ENCODE assay signal across 11 cellular contexts in the genomic region with DNA sequence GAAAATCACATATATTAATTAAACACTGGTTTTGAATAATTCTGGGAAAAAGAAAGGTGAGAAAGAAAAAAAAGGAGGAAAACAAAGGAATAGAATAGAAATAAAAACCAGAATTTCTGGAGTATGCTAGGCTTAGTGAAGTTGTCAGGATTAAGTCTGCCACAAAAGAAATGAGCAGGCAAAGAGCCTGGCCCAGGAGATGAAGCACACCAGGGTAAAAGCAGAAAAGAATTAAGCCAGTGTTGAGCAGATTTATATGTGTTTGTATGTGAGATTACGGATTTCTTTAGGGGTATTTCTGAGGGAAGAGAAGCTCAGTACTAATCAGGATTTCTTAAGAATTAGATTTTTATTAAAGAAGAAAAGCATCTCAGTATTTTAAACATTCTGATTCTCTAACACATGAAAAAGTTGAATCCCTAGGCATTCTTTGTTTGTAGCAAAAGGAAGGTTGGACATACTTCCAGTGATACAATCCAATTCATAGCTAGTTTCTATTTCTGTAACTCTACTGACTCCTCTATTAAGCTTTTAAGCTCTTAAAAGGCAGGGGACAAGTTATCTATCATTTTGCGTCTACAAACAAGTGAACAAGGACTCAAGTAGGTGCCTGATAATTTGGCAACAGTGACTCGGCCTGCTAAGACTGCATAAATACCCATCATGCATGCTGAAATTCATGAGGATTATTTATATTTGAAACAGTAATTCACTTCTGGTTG.
DNase-seq lines count a peak whose midpoint lies in the region; ATAC-seq and TF ChIP-seq lines count a peak whose summit lies in the region.
"Had no signal": no experiment of that assay in that cellular context is flagged by ENCODE, and none has a peak within 500 bp of the region (broad histone marks: within the 10 kb centered on the region; RNA-seq: fewer than 3 reads in every experiment).

No MANE protein-coding gene starts in this region.

- H3K14ac ChIP-seq in H9 (ENCODE audit: insufficient read depth, low read length), result no peak overlapping the region

- H4K20me1 ChIP-seq in H9 (ENCODE audit: control insufficient read depth, insufficient read depth, insufficient read length) (no peaks in the 10 kb centered on the region), hepatocyte (ENCODE audit: insufficient read depth, poor library complexity, severe bottlenecking) (no peaks in the 10 kb centered on the region)

- peak overlapping the region; percentile 21 to 82 (median 72) for H3K27ac Mint-ChIP-seq in H9
- peak overlapping the region; percentile 28 for H3K27ac Mint-ChIP-seq in stimulated activated naive B cell treated with anti-CD40 and anti-IgM and Interleukin-4, amounts not matched to agents 10 μg/mL and 1 μg/mL and 100 μg/mL, for 72 hours
- H3K27ac Mint-ChIP-seq: activated T-cell treated with anti-CD3 and anti-CD28 coated beads, Interleukin-2, amount 50 U/mL, for 72 hours had no signal

- no peak overlapping the region for H2AK5ac ChIP-seq in H9 (ENCODE audit: insufficient read length, low read length)

- no peak overlapping the region for H3K27ac ChIP-seq in H9 (ENCODE audit: insufficient read length, low read depth, low read length)
- H3K27ac ChIP-seq in ascending aorta, result peak overlapping the region; percentile 79 to 84
- peak overlapping the region; percentile 38 for H3K27ac ChIP-seq in hepatocyte
- H3K27ac ChIP-seq: body of pancreas, KMS-11 had no signal

- no peak for ATAC-seq in stimulated activated naive B cell treated with anti-CD40 and anti-IgM and Interleukin-4, amounts not matched to agents 10 μg/mL and 1 μg/mL and 100 μg/mL, for 72 hours (replicated peaks)
- no peak for ATAC-seq in left lobe of liver
- ATAC-seq: activated T-cell treated with anti-CD3 and anti-CD28 coated beads, Interleukin-2, amount 50 U/mL, for 72 hours; body of pancreas had no signal

- no peak overlapping the region for H4K5ac ChIP-seq in H9 (ENCODE audit: insufficient read length, low read depth, low read length)

- intact Hi-C loops in ascending aorta (cut with DNase I), result loop anchor here (5.0 kb wide), 3 partner anchors 93 to 138 kb away; a partner anchor contains a TSS

- H3K36me3 Mint-ChIP-seq in H9 (ENCODE audit: insufficient read depth in 1 of 3, low read depth in 3 of 3), result peaks cover 0 to 3% (median 0%) of the 10 kb centered on the region in 3 experiments; a peak in 1 of 7 replicates
- peaks cover 16 to 22% of the 10 kb centered on the region in 2 donors for H3K36me3 Mint-ChIP-seq in stimulated activated naive B cell treated with anti-CD40 and anti-IgM and Interleukin-4, amounts not matched to agents 10 μg/mL and 1 μg/mL and 100 μg/mL, for 72 hours

- H2AFZ ChIP-seq in H9 (ENCODE audit: low read length), result no peak overlapping the region
- H2AFZ ChIP-seq in hepatocyte, result no peak overlapping the region

- H3K4ac ChIP-seq in H9 (ENCODE audit: low read depth, low read length), result no peak overlapping the region

- H3K79me2 ChIP-seq in H9 (ENCODE audit: insufficient read depth, low read length) (no peaks in the 10 kb centered on the region), hepatocyte (no peaks in the 10 kb centered on the region)

- no peak for DNase-seq in H9
- DNase-seq in ascending aorta (ENCODE audit: low spot score in 2 of 2), result no peak
- DNase-seq in hepatocyte (ENCODE audit: low spot score), result no peak
- DNase-seq in stimulated activated naive B cell treated with anti-CD40 and anti-IgM and Interleukin-4, amounts not matched to agents 10 μg/mL and 1 μg/mL and 100 μg/mL, for 72 hours, result no peak
- DNase-seq in foreskin fibroblast, result no peak
- no peak for DNase-seq in HuH-7 (ENCODE audit: low spot score)
- DNase-seq in left lobe of liver (ENCODE audit: low spot score), result no peak
- DNase-seq in NCI-H526 treated with DMSO at 0.1 percent for 48 hours (lab: John Stamatoyannopoulos, UW), result no peak
- DNase-seq: activated T-cell treated with anti-CD3 and anti-CD28 coated beads, Interleukin-2, amount 50 U/mL, for 72 hours had no signal

- H3K36me3 ChIP-seq in ascending aorta (no peaks in the 10 kb centered on the region), hepatocyte (replicated peaks; ENCODE audit: insufficient read depth, low read depth) (no peaks in the 10 kb centered on the region)

- no peak overlapping the region for H2BK20ac ChIP-seq in H9 (ENCODE audit: low read depth, low read length, poor library complexity, severe bottlenecking)

- H3K4me2 ChIP-seq in H9 (ENCODE audit: insufficient read depth, insufficient read length, low read length) (no peak overlapping the region), hepatocyte (peak overlapping the region; percentile 13)
- H3K4me2 ChIP-seq: KMS-11 had no signal

- H4K91ac ChIP-seq in H9 (ENCODE audit: insufficient read length, low read depth, low read length), result no peak overlapping the region

- no peaks in the 10 kb centered on the region for H3K79me1 ChIP-seq in H9 (ENCODE audit: insufficient read depth, low read depth, low read length, poor library complexity, severe bottlenecking)

- H3K27me3 ChIP-seq in H9 (ENCODE audit: insufficient read depth, low read length) (no peaks in the 10 kb centered on the region), ascending aorta (no peaks in the 10 kb centered on the region), hepatocyte (no peaks in the 10 kb centered on the region)
- H3K27me3 ChIP-seq: body of pancreas had no signal

- TF ChIP-seq CTCF in H9 (conservative IDR thresholded peaks at IDR 0.05) (no peak), ascending aorta (IDR thresholded peaks at IDR 0.05) (no peak), hepatocyte (IDR thresholded peaks at IDR 0.05; ENCODE audit: poor library complexity) (no peak), foreskin fibroblast (IDR thresholded peaks at IDR 0.05; ENCODE audit: low read depth, low read length) (no peak)

- H4K8ac ChIP-seq in H9 (replicated peaks; ENCODE audit: insufficient read length, low read depth, low read length), result no peak overlapping the region

- H2BK15ac ChIP-seq in H9 (ENCODE audit: low read depth, low read length), result no peak overlapping the region

- H3K4me1 ChIP-seq in H9 (ENCODE audit: insufficient read depth, low read length), result peaks cover 11% of the 10 kb centered on the region
- peaks cover 30 to 49% of the 10 kb centered on the region in 2 donors for H3K4me1 ChIP-seq in ascending aorta
- H3K4me1 ChIP-seq in hepatocyte (ENCODE audit: insufficient read depth), result peaks cover 24% of the 10 kb centered on the region

- no peak overlapping the region for H3K9ac ChIP-seq in H9 (ENCODE audit: extremely low read depth, insufficient read length, low read length)
- H3K9ac ChIP-seq: KMS-11 had no signal

- no peak overlapping the region for H3K18ac ChIP-seq in H9 (ENCODE audit: insufficient read length, low read depth, low read length)

- WGBS in H9 (ENCODE audit: extremely low coverage, insufficient read length, low lambda C conversion rate), result no CpG with 5 or more reads among the region's 3 CpGs
- WGBS in hepatocyte (ENCODE audit: low lambda C conversion rate, missing lambda C conversion rate), result 72% methylated on average over 3 of the region's 3 CpGs

- H3K9me2 ChIP-seq in hepatocyte (replicated peaks; ENCODE audit: insufficient read depth), result no peaks in the 10 kb centered on the region

- H3T11ph ChIP-seq in H9 (ENCODE audit: low read length), result no peak overlapping the region

- H3K9me3 Mint-ChIP-seq in H9, result no peaks in the 10 kb centered on the region
- H3K9me3 Mint-ChIP-seq in stimulated activated naive B cell treated with anti-CD40 and anti-IgM and Interleukin-4, amounts not matched to agents 10 μg/mL and 1 μg/mL and 100 μg/mL, for 72 hours, result no peaks in the 10 kb centered on the region
- H3K9me3 Mint-ChIP-seq: activated T-cell treated with anti-CD3 and anti-CD28 coated beads, Interleukin-2, amount 50 U/mL, for 72 hours had no signal

- H3K4me1 Mint-ChIP-seq in H9, result peaks cover 49 to 65% of the 10 kb centered on the region in 2 experiments
- peaks cover 15 to 23% of the 10 kb centered on the region in 2 donors for H3K4me1 Mint-ChIP-seq in stimulated activated naive B cell treated with anti-CD40 and anti-IgM and Interleukin-4, amounts not matched to agents 10 μg/mL and 1 μg/mL and 100 μg/mL, for 72 hours

- H2BK12ac ChIP-seq in H9 (ENCODE audit: insufficient read length, low read depth, low read length), result no peak overlapping the region

- H3K4me3 ChIP-seq in ascending aorta (no peak overlapping the region), hepatocyte (no peak overlapping the region), foreskin fibroblast (ENCODE audit: low read depth in 1 of 2, low read length in 2 of 2) (no peak overlapping the region)
- H3K4me3 ChIP-seq: body of pancreas had no signal

- H2BK120ac ChIP-seq in H9 (ENCODE audit: low read depth, low read length, poor library complexity, severe bottlenecking), result no peak overlapping the region

- H3K27me3 Mint-ChIP-seq in H9 (ENCODE audit: low read depth), result no peaks in the 10 kb centered on the region
- H3K27me3 Mint-ChIP-seq in stimulated activated naive B cell treated with anti-CD40 and anti-IgM and Interleukin-4, amounts not matched to agents 10 μg/mL and 1 μg/mL and 100 μg/mL, for 72 hours, result no peaks in the 10 kb centered on the region

- no peak overlapping the region for H3K56ac ChIP-seq in H9 (ENCODE audit: insufficient read length, low read depth, low read length)

- H3K4me3 Mint-ChIP-seq in H9, result no peak overlapping the region
- H3K4me3 Mint-ChIP-seq in stimulated activated naive B cell treated with anti-CD40 and anti-IgM and Interleukin-4, amounts not matched to agents 10 μg/mL and 1 μg/mL and 100 μg/mL, for 72 hours, result no peak overlapping the region
- H3K4me3 Mint-ChIP-seq: activated T-cell treated with anti-CD3 and anti-CD28 coated beads, Interleukin-2, amount 50 U/mL, for 72 hours had no signal

- no peak overlapping the region for H3K23ac ChIP-seq in H9 (ENCODE audit: insufficient read length, low read depth, low read length)

- no peak overlapping the region for H2BK5ac ChIP-seq in H9 (ENCODE audit: insufficient read length, low read length)

- H3K9me3 ChIP-seq in H9 (ENCODE audit: control insufficient read depth, low read depth, low read length) (no peaks in the 10 kb centered on the region), ascending aorta (no peaks in the 10 kb centered on the region), hepatocyte (ENCODE audit: low read depth) (no peaks in the 10 kb centered on the region)
- H3K9me3 ChIP-seq: body of pancreas had no signal

- no peaks in the 10 kb centered on the region for H3K23me2 ChIP-seq in H9 (ENCODE audit: insufficient read length, low read depth, low read length, poor library complexity, severe bottlenecking)
